In the genomic region with DNA sequence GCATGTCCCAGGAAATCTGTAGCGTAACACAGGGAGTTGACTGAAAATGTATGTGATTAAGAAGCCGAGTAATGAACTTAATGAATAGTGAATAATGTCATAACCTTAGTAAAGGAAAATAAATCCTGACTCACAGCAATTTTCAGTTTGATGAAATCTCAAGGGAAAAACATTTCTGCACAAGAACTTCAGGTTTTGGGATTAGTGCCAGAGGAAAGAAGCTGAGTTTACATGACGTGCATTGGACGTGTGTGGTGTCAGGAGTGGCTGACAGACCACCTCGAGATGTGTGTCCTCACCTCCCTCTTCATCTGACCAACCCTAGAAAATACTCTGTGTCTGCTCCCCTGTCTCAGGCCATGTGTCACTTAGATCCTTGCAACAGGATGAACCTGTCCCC, we compare ENCODE assay signal across 1 cellular context.
TF ChIP-seq lines count a peak whose summit lies in the region.

No MANE protein-coding gene starts in this region.

TF ChIP-seq in IMR-90, 13 proteins besides CTCF, POLR2A, EP300 and RAD21:
- TF ChIP-seq SMC3 (IDR thresholded peaks at IDR 0.05; ENCODE audit: low read depth, low read length), result no peak
